17 cellular contexts compared by ENCODE assay signal in genomic region chr3:58898513-58898912, GRCh38.
DNase-seq lines count a peak whose midpoint lies in the region; ATAC-seq, FAIRE-seq and TF ChIP-seq lines count a peak whose summit lies in the region.
"Had no signal": no experiment of that assay in that cellular context is flagged by ENCODE, and none has a peak within 500 bp of the region (broad histone marks: within the 10 kb centered on the region; RNA-seq: fewer than 3 reads in every experiment).

No MANE protein-coding gene starts in this region.

- SMC1A ChIA-PET in GM12878 (lab: Charles Lee; ENCODE audit: uncharacterized antibody, unreplicated experiment) = interaction anchor here (0.7 to 3.4 kb wide), 17 partner anchors 11 to 186 kb away, joined by 3 to 24 read pairs (median 4); no protein-coding TSS in a partner anchor

- H3K4me3 ChIP-seq in GM12865 (ENCODE audit: low read depth, low read length) (no peak overlapping the region), GM12878 (no peak overlapping the region)
- H3K4me3 ChIP-seq in naive thymus-derived CD4-positive, alpha-beta T cell (ENCODE audit: low read length) = no peak overlapping the region
- H3K4me3 ChIP-seq: Peyer's patch had no signal

- no peak for TF ChIP-seq CTCF in GM12865 (IDR thresholded peaks at IDR 0.05; ENCODE audit: insufficient read depth, low read depth, low read length, missing control alignments)
- no peak for TF ChIP-seq CTCF in GM12878 (IDR thresholded peaks at IDR 0.05 in 2 of 3, conservative IDR thresholded peaks at IDR 0.05 in 1 of 3; ENCODE audit: control insufficient read depth in 2 of 3, extremely low read depth in 1 of 3, insufficient read depth in 1 of 3, low read depth in 3 of 3, low read length in 3 of 3)
- TF ChIP-seq CTCF in GM10248 (IDR thresholded peaks at IDR 0.05; ENCODE audit: control extremely low read depth, extremely low read depth, low read depth, missing control alignments) = no peak

- H3K27ac Mint-ChIP-seq in activated CD4-positive, alpha-beta memory T cell treated with anti-CD3 and anti-CD28 coated beads, Interleukin-2, amount 10 ng/mL, durations not matched to agents 7 days and 5 days = peak overlapping the region; percentile 27
- H3K27ac Mint-ChIP-seq in activated CD4-positive, alpha-beta memory T cell treated with anti-CD3 and anti-CD28 coated beads for 36 hours = no peak overlapping the region
- H3K27ac Mint-ChIP-seq in stimulated activated memory B cell treated with anti-CD40 and anti-IgM and Interleukin-4, amounts not matched to agents 10 μg/mL and 1 μg/mL and 100 μg/mL, for 72 hours = peak overlapping the region; percentile 68
- H3K27ac Mint-ChIP-seq in naive thymus-derived CD4-positive, alpha-beta T cell = no peak overlapping the region

- TF ChIP-seq RAD21 in GM12878 (IDR thresholded peaks at IDR 0.05; ENCODE audit: insufficient read depth, low read depth, low read length) = no peak

- no peaks in the 10 kb centered on the region for H3K79me2 ChIP-seq in GM12878 (ENCODE audit: control insufficient read depth, insufficient read depth, low read length)

- H4K20me1 ChIP-seq in GM12878 (ENCODE audit: control insufficient read depth, insufficient read depth) = no peaks in the 10 kb centered on the region

- RAD21 ChIA-PET in GM12878 (lab: Charles Lee; ENCODE audit: unreplicated experiment) = interaction anchor here (0.6 to 4.8 kb wide), 6 partner anchors 17 to 557 kb away, joined by 3 to 15 read pairs (median 4); no protein-coding TSS in a partner anchor

- FAIRE-seq in GM12878 (lab: Jason Lieb, UNC) = no peak

- TF ChIP-seq EP300 in GM12878 (IDR thresholded peaks at IDR 0.05; ENCODE audit: borderline replicate concordance in 1 of 2, control insufficient read depth in 1 of 2, low read depth in 2 of 2, low read length in 2 of 2) = no peak

- in situ Hi-C loops in GM12878 (cut with MboI) = no loop called here

- peaks cover 15% of the 10 kb centered on the region for H3K36me3 Mint-ChIP-seq in activated CD4-positive, alpha-beta memory T cell treated with anti-CD3 and anti-CD28 coated beads, Interleukin-2, amount 10 ng/mL, durations not matched to agents 7 days and 5 days (ENCODE audit: low read depth)
- H3K36me3 Mint-ChIP-seq in activated CD4-positive, alpha-beta memory T cell treated with anti-CD3 and anti-CD28 coated beads for 36 hours = no peaks in the 10 kb centered on the region
- no peaks in the 10 kb centered on the region for H3K36me3 Mint-ChIP-seq in stimulated activated memory B cell treated with anti-CD40 and anti-IgM and Interleukin-4, amounts not matched to agents 10 μg/mL and 1 μg/mL and 100 μg/mL, for 72 hours
- peaks cover 0 to 4% (median 0%) of the 10 kb centered on the region in 5 donors for H3K36me3 Mint-ChIP-seq in naive thymus-derived CD4-positive, alpha-beta T cell
- H3K36me3 Mint-ChIP-seq: CD8-positive, alpha-beta memory T cell had no signal

- CTCF ChIA-PET in activated CD4-positive, alpha-beta memory T cell treated with anti-CD3 and anti-CD28 coated beads, Interleukin-2, amount 10 ng/mL, durations not matched to agents 7 days and 5 days (lab: Charles Lee) = no interaction called here
- CTCF ChIA-PET in activated CD4-positive, alpha-beta memory T cell treated with anti-CD3 and anti-CD28 coated beads for 36 hours (lab: Charles Lee) = no interaction called here
- CTCF ChIA-PET in GM12878 (lab: Yijun Ruan, JAX) = interaction anchor here (2.3 to 2.9 kb wide), 2 partner anchors 74 to 154 kb away, joined by 11 read pairs; no protein-coding TSS in a partner anchor
- CTCF ChIA-PET in GM10248 (lab: Yijun Ruan, JAX) = no interaction called here
- CTCF ChIA-PET in naive thymus-derived CD4-positive, alpha-beta T cell (lab: Charles Lee) = no interaction called here

- H3K9me3 ChIP-seq in GM12878 (replicated peaks; ENCODE audit: control insufficient read depth, insufficient read depth, low read length) = no peaks in the 10 kb centered on the region; the same call in 2 of the 3 replicates
- no peaks in the 10 kb centered on the region for H3K9me3 ChIP-seq in naive thymus-derived CD4-positive, alpha-beta T cell (ENCODE audit: control insufficient read depth in 2 of 3, low read length in 3 of 3)
- H3K9me3 ChIP-seq: BE2C, Peyer's patch had no signal

- peaks cover 36% of the 10 kb centered on the region for H3K4me1 Mint-ChIP-seq in activated CD4-positive, alpha-beta memory T cell treated with anti-CD3 and anti-CD28 coated beads, Interleukin-2, amount 10 ng/mL, durations not matched to agents 7 days and 5 days
- peaks cover 25% of the 10 kb centered on the region for H3K4me1 Mint-ChIP-seq in activated CD4-positive, alpha-beta memory T cell treated with anti-CD3 and anti-CD28 coated beads for 36 hours (ENCODE audit: low read depth)
- H3K4me1 Mint-ChIP-seq in stimulated activated memory B cell treated with anti-CD40 and anti-IgM and Interleukin-4, amounts not matched to agents 10 μg/mL and 1 μg/mL and 100 μg/mL, for 72 hours = peaks cover 19% of the 10 kb centered on the region
- H3K4me1 Mint-ChIP-seq in naive thymus-derived CD4-positive, alpha-beta T cell = peaks cover 0 to 28% (median 0%) of the 10 kb centered on the region in 7 donors

- no peak overlapping the region for H3K4me3 Mint-ChIP-seq in activated CD4-positive, alpha-beta memory T cell treated with anti-CD3 and anti-CD28 coated beads, Interleukin-2, amount 10 ng/mL, durations not matched to agents 7 days and 5 days
- H3K4me3 Mint-ChIP-seq in activated CD4-positive, alpha-beta memory T cell treated with anti-CD3 and anti-CD28 coated beads for 36 hours = no peak overlapping the region
- H3K4me3 Mint-ChIP-seq in stimulated activated memory B cell treated with anti-CD40 and anti-IgM and Interleukin-4, amounts not matched to agents 10 μg/mL and 1 μg/mL and 100 μg/mL, for 72 hours = no peak overlapping the region
- no peak overlapping the region for H3K4me3 Mint-ChIP-seq in naive thymus-derived CD4-positive, alpha-beta T cell

- H3K36me3 ChIP-seq in GM12878 (ENCODE audit: control insufficient read depth in 2 of 2, insufficient read depth in 2 of 2, low read length in 1 of 2) = no peaks in the 10 kb centered on the region
- H3K36me3 ChIP-seq in naive thymus-derived CD4-positive, alpha-beta T cell (ENCODE audit: control insufficient read depth in 2 of 3, insufficient read depth in 3 of 3, low read length in 3 of 3) = no peaks in the 10 kb centered on the region
- H3K36me3 ChIP-seq: BE2C, Peyer's patch had no signal

- peaks cover 6% of the 10 kb centered on the region for H3K27me3 Mint-ChIP-seq in activated CD4-positive, alpha-beta memory T cell treated with anti-CD3 and anti-CD28 coated beads, Interleukin-2, amount 10 ng/mL, durations not matched to agents 7 days and 5 days
- H3K27me3 Mint-ChIP-seq in activated CD4-positive, alpha-beta memory T cell treated with anti-CD3 and anti-CD28 coated beads for 36 hours = no peaks in the 10 kb centered on the region
- H3K27me3 Mint-ChIP-seq in stimulated activated memory B cell treated with anti-CD40 and anti-IgM and Interleukin-4, amounts not matched to agents 10 μg/mL and 1 μg/mL and 100 μg/mL, for 72 hours = no peaks in the 10 kb centered on the region
- H3K27me3 Mint-ChIP-seq in naive thymus-derived CD4-positive, alpha-beta T cell = peaks cover 0 to 17% (median 9%) of the 10 kb centered on the region in 5 donors
- H3K27me3 Mint-ChIP-seq: CD8-positive, alpha-beta memory T cell had no signal

- no peak overlapping the region for H3K9ac ChIP-seq in GM12878 (ENCODE audit: control insufficient read depth, insufficient read depth, low read length)

- H3K27ac ChIP-seq in GM12878 (ENCODE audit: control insufficient read depth, insufficient read depth) = no peak overlapping the region
- H3K27ac ChIP-seq in naive thymus-derived CD4-positive, alpha-beta T cell (ENCODE audit: low read depth, low read length) = no peak overlapping the region

- H2AFZ ChIP-seq in GM12878 (ENCODE audit: control insufficient read depth, low read depth, low read length) = no peak overlapping the region

- no peak for TF ChIP-seq POLR2A in GM12878 (IDR thresholded peaks at IDR 0.05; ENCODE audit: low read depth, low read length)

- H3K9me3 Mint-ChIP-seq in activated CD4-positive, alpha-beta memory T cell treated with anti-CD3 and anti-CD28 coated beads, Interleukin-2, amount 10 ng/mL, durations not matched to agents 7 days and 5 days = peaks cover 10% of the 10 kb centered on the region
- H3K9me3 Mint-ChIP-seq in activated CD4-positive, alpha-beta memory T cell treated with anti-CD3 and anti-CD28 coated beads for 36 hours = peaks cover 18% of the 10 kb centered on the region
- H3K9me3 Mint-ChIP-seq in stimulated activated memory B cell treated with anti-CD40 and anti-IgM and Interleukin-4, amounts not matched to agents 10 μg/mL and 1 μg/mL and 100 μg/mL, for 72 hours = peaks cover 18% of the 10 kb centered on the region
- peaks cover 6 to 33% (median 16%) of the 10 kb centered on the region in 11 donors for H3K9me3 Mint-ChIP-seq in naive thymus-derived CD4-positive, alpha-beta T cell

- H3K27me3 ChIP-seq in GM12878 (replicated peaks in 1 of 2; ENCODE audit: control insufficient read depth in 2 of 2, insufficient read depth in 2 of 2, low read length in 1 of 2) = no peaks in the 10 kb centered on the region
- no peaks in the 10 kb centered on the region for H3K27me3 ChIP-seq in naive thymus-derived CD4-positive, alpha-beta T cell (ENCODE audit: control insufficient read depth in 2 of 2, insufficient read depth in 2 of 2, low read length in 2 of 2)
- H3K27me3 ChIP-seq: BE2C, Peyer's patch had no signal

- POLR2A ChIA-PET in activated CD4-positive, alpha-beta memory T cell treated with anti-CD3 and anti-CD28 coated beads, Interleukin-2, amount 10 ng/mL, durations not matched to agents 7 days and 5 days (lab: Charles Lee) = interaction anchor here (1.2 kb wide), 1 partner anchor 25 kb away, joined by 3 read pairs; no protein-coding TSS in a partner anchor
- POLR2A ChIA-PET in activated CD4-positive, alpha-beta memory T cell treated with anti-CD3 and anti-CD28 coated beads for 36 hours (lab: Charles Lee) = interaction anchor here (0.7 kb wide), 1 partner anchor 518 kb away, joined by 3 read pairs; no protein-coding TSS in a partner anchor
- POLR2A ChIA-PET in GM12878 (lab: Charles Lee) (interaction anchor here (0.7 to 1.8 kb wide), 3 partner anchors 22 to 49 kb away, joined by 3 to 5 read pairs (median 3); no protein-coding TSS in a partner anchor), GM10248 (lab: Yijun Ruan, JAX) (no interaction called here)
- POLR2A ChIA-PET in naive thymus-derived CD4-positive, alpha-beta T cell (lab: Charles Lee) = no interaction called here

- intact Hi-C loops in activated CD4-positive, alpha-beta memory T cell treated with anti-CD3 and anti-CD28 coated beads for 36 hours (cut with micrococcal nuclease) = no loop called here
- intact Hi-C loops in GM12878 (cut with micrococcal nuclease; ENCODE audit: unreplicated experiment) = loop anchor here (5.0 kb wide), 1 partner anchor 54 kb away; no protein-coding TSS in a partner anchor
- intact Hi-C loops in naive thymus-derived CD4-positive, alpha-beta T cell (cut with micrococcal nuclease) = no loop called here

- H3K4me1 ChIP-seq in GM12878 (ENCODE audit: control insufficient read depth, insufficient read depth, low read length) = peaks cover 8% of the 10 kb centered on the region; the same call in 1 of the 2 replicates
- no peaks in the 10 kb centered on the region for H3K4me1 ChIP-seq in naive thymus-derived CD4-positive, alpha-beta T cell (ENCODE audit: control insufficient read depth in 2 of 2, insufficient read depth in 2 of 2, low read length in 2 of 2)
- H3K4me1 ChIP-seq: BE2C, Peyer's patch had no signal

- DNase-seq in activated CD4-positive, alpha-beta memory T cell treated with anti-CD3 and anti-CD28 coated beads, Interleukin-2, amount 10 ng/mL, durations not matched to agents 7 days and 5 days = no peak
- DNase-seq in activated CD4-positive, alpha-beta memory T cell treated with anti-CD3 and anti-CD28 coated beads for 36 hours = no peak
- DNase-seq in GM12865 (ENCODE audit: low read depth) = peak; percentile 14
- no peak for DNase-seq in GM12878 (ENCODE audit: low read depth, low spot score)
- no peak for DNase-seq in GM10248 (ENCODE audit: extremely low spot score)
- DNase-seq in naive thymus-derived CD4-positive, alpha-beta T cell = no peak
- no peak for DNase-seq in NCI-H82 treated with DMSO at 0.1 percent for 48 hours (lab: John Stamatoyannopoulos, UW; ENCODE audit: unreplicated experiment)
- DNase-seq: BE2C; CD8-positive, alpha-beta memory T cell; DMS53; EL; NCI-H1092 treated with DMSO at 0.1 percent for 48 hours; NCI-H2081 treated with DMSO at 0.1 percent for 48 hours; NCI-H446 treated with DMSO at 0.1 percent for 48 hours; NCI-H69; Peyer's patch had no signal

- peak; percentile 34 for ATAC-seq in GM12878
- no peak for ATAC-seq in stimulated activated memory B cell treated with anti-CD40 and anti-IgM and Interleukin-4, amounts not matched to agents 10 μg/mL and 1 μg/mL and 100 μg/mL, for 72 hours
- no peak for ATAC-seq in naive thymus-derived CD4-positive, alpha-beta T cell

- no TSS peak for BruUV-seq in GM12878 (replicated peaks; lab: Mats Ljungman, UMichigan)

- H3K4me2 ChIP-seq in GM12878 (ENCODE audit: control insufficient read depth, insufficient read depth) = no peak overlapping the region

- WGBS in GM12878 (ENCODE audit: insufficient coverage, insufficient replicate concordance, low lambda C conversion rate, missing lambda C conversion rate) = 13% methylated on average over 2 of the region's 2 CpGs

Comparison
In these comparisons a context has a peak if more than half of its experiments do, and no peak if none do; other contexts are left out.
1. H3K27ac Mint-ChIP-seq: peak in activated CD4-positive, alpha-beta memory T cell treated with anti-CD3 and anti-CD28 coated beads, Interleukin-2, amount 10 ng/mL, durations not matched to agents 7 days and 5 days (single experiment) and stimulated activated memory B cell treated with anti-CD40 and anti-IgM and Interleukin-4, amounts not matched to agents 10 μg/mL and 1 μg/mL and 100 μg/mL, for 72 hours (single experiment); none in activated CD4-positive, alpha-beta memory T cell treated with anti-CD3 and anti-CD28 coated beads for 36 hours (single experiment) and naive thymus-derived CD4-positive, alpha-beta T cell (0 of 9).
2. POLR2A ChIA-PET loops: an anchor here in activated CD4-positive, alpha-beta memory T cell treated with anti-CD3 and anti-CD28 coated beads, Interleukin-2, amount 10 ng/mL, durations not matched to agents 7 days and 5 days (1.2 kb wide), activated CD4-positive, alpha-beta memory T cell treated with anti-CD3 and anti-CD28 coated beads for 36 hours (0.7 kb wide) and GM12878 (0.7 to 1.8 kb wide); none called in GM10248 and naive thymus-derived CD4-positive, alpha-beta T cell.